Comparison of ENCODE assay signal across 1 cellular context in the genomic region with DNA sequence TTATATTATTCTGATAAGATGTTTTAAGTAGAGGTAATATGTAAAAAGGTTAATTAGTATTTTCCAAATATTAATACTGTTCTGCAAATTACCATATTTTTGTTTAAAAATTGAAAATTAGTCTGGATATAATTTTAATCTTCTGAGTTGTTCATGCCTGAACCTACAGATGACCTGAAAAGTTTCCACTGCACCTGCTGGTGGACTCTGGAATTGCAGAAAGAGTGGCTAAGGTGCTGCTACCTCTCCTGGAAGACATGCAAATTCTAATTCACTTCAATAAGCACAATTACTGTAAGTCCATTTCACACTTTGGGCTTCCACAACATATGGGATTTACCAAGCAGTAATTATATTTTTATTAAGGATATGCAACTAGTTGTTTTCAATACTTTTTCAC.
TF ChIP-seq lines count a peak whose summit lies in the region.

No MANE protein-coding gene starts in this region.

TF ChIP-seq in H1, 55 proteins besides CTCF, POLR2A, EP300 and RAD21:
- TF ChIP-seq, protein P1, sequence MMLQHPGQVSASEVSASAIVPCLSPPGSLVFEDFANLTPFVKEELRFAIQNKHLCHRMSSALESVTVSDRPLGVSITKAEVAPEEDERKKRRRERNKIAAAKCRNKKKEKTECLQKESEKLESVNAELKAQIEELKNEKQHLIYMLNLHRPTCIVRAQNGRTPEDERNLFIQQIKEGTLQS (IDR thresholded peaks at IDR 0.05; ENCODE audit: insufficient read depth, low read depth, low read length) = no peak
- TF ChIP-seq JUND (IDR thresholded peaks at IDR 0.05; ENCODE audit: low read length) (no peak), ZNF274 (IDR thresholded peaks at IDR 0.05; ENCODE audit: borderline replicate concordance, extremely low read depth, low read length) (no peak), HDAC2 (IDR thresholded peaks at IDR 0.05; ENCODE audit: borderline replicate concordance in 1 of 2, low read depth in 2 of 2, low read length in 2 of 2) (no peak), YY1 (IDR thresholded peaks at IDR 0.05; ENCODE audit: low read depth, low read length) (no peak), KDM1A (IDR thresholded peaks at IDR 0.05; ENCODE audit: borderline replicate concordance, low read length) (no peak), SP2 (IDR thresholded peaks at IDR 0.05; ENCODE audit: low read length) (no peak), SRF (IDR thresholded peaks at IDR 0.05; ENCODE audit: low read depth, low read length) (no peak), BCL11A (IDR thresholded peaks at IDR 0.05; ENCODE audit: low read depth in 2 of 2, low read length in 2 of 2) (no peak), SP4 (IDR thresholded peaks at IDR 0.05; ENCODE audit: low read length) (no peak), SIRT6 (IDR thresholded peaks at IDR 0.05; ENCODE audit: low read length) (no peak), BRCA1 (IDR thresholded peaks at IDR 0.05; ENCODE audit: low read depth, low read length) (no peak), SIN3A (conservative IDR thresholded peaks at IDR 0.05 in 1 of 2, IDR thresholded peaks at IDR 0.05 in 1 of 2; ENCODE audit: low read depth in 1 of 2, low read length in 2 of 2) (no peak), RFX5 (IDR thresholded peaks at IDR 0.05; ENCODE audit: borderline replicate concordance, low read depth, low read length) (no peak), JUN (IDR thresholded peaks at IDR 0.05; ENCODE audit: low read depth, low read length) (no peak), TAF1 (IDR thresholded peaks at IDR 0.05; ENCODE audit: low read depth, low read length) (no peak), PHF8 (conservative IDR thresholded peaks at IDR 0.05; ENCODE audit: low read depth, low read length) (no peak)
- TF ChIP-seq, protein P2, sequence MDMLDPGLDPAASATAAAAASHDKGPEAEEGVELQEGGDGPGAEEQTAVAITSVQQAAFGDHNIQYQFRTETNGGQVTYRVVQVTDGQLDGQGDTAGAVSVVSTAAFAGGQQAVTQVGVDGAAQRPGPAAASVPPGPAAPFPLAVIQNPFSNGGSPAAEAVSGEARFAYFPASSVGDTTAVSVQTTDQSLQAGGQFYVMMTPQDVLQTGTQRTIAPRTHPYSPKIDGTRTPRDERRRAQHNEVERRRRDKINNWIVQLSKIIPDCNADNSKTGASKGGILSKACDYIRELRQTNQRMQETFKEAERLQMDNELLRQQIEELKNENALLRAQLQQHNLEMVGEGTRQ (IDR thresholded peaks at IDR 0.05; ENCODE audit: low read length) = no peak
